ENCODE assay signal across 12 cellular contexts in the genomic region with DNA sequence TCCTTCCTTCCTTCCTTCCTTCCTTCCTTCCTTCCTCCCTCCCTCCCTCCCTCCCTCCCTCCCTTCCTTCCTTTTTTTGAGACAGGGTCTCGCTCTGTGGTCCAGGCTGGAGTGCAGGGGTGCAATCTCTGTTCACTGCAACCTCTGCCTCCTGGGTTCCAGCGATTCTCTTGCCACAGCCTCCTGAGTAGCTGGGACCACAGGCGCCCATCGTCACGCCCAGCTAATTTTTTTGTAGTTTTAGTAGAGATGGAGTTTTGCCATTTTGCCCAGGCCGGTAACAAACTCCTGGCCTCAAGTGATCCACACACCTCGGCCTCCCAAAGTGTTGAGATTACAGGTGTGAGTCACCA. TPM values are rescaled to one million over a fixed set of nuclear protein-coding genes. Genes with fewer than 3 reads are reported as not detected.
A peak's percentile ranks its signal among the peaks of the same experiment; 100 is the strongest.
DNase-seq lines count a peak whose midpoint lies in the region; TF ChIP-seq lines count a peak whose summit lies in the region.
"Not testable (repeated sequence)": the region's sequence is repeated elsewhere in the genome, so short reads cannot be mapped to it uniquely, and the experiment has no call there.
"Had no signal": no experiment of that assay in that cellular context is flagged by ENCODE, and none has a peak within 500 bp of the region (broad histone marks: within the 10 kb centered on the region; RNA-seq: fewer than 3 reads in every experiment).

No MANE protein-coding gene starts in this region.

- TF ChIP-seq POLR2A in spleen (IDR thresholded peaks at IDR 0.05) = not testable (repeated sequence)

- peak overlapping the region; percentile 8 for H3K27ac Mint-ChIP-seq in Calu3 (ENCODE audit: unreplicated experiment)
- peak overlapping the region; percentile 10 for H3K27ac Mint-ChIP-seq in type B pancreatic cell

- H3K36me3 ChIP-seq in spleen = not testable (repeated sequence)

- peaks cover 0 to 10% (median 2%) of the 10 kb centered on the region in 6 donors for H3K4me1 ChIP-seq in spleen

- not testable (repeated sequence) for H3K27me3 ChIP-seq in spleen (replicated peaks in 1 of 7)

- CTCF ChIA-PET in Calu3 (lab: Charles Lee) = interaction anchor here (0.7 kb wide), 1 partner anchor 893 kb away, joined by 3 read pairs; no protein-coding TSS in a partner anchor

- TF ChIP-seq CTCF in Calu3 (IDR thresholded peaks at IDR 0.05; ENCODE audit: unreplicated experiment); coronary artery (IDR thresholded peaks at IDR 0.05); spleen (IDR thresholded peaks at IDR 0.05 in 8 of 11, conservative IDR thresholded peaks at IDR 0.05 in 3 of 11); type B pancreatic cell (conservative IDR thresholded peaks at IDR 0.05): not testable (repeated sequence)

- peaks cover 20% of the 10 kb centered on the region for H3K4me1 Mint-ChIP-seq in Calu3 (ENCODE audit: low read depth, unreplicated experiment)
- peaks cover 17% of the 10 kb centered on the region for H3K4me1 Mint-ChIP-seq in type B pancreatic cell (ENCODE audit: unreplicated experiment)

- intact Hi-C loops in Calu3 (cut with micrococcal nuclease; ENCODE audit: unreplicated experiment); spleen (cut with DNase I; ENCODE audit: low total_unique reads): not testable (repeated sequence)

- 76 to 90% (median 85%) methylated on average over 7 of the region's 7 CpGs for WGBS in spleen, 5 donors

- not testable (repeated sequence) for H3K27ac ChIP-seq in coronary artery, spleen

- not testable (repeated sequence) for BruUV-seq in Calu3 (replicated peaks; lab: Mats Ljungman, UMichigan)

- H3K4me3 Mint-ChIP-seq in Calu3 (ENCODE audit: low read depth, unreplicated experiment); type B pancreatic cell: not testable (repeated sequence)

- H3K36me3 Mint-ChIP-seq in Calu3 (ENCODE audit: insufficient read depth, unreplicated experiment); type B pancreatic cell: not testable (repeated sequence)

- H3K27me3 Mint-ChIP-seq in Calu3 (ENCODE audit: unreplicated experiment); type B pancreatic cell: not testable (repeated sequence)

- DNase-seq in Calu3; type B pancreatic cell (ENCODE audit: extremely low spot score, unreplicated experiment): not testable (repeated sequence)
- DNase-seq in activated effector memory CD4-positive, alpha-beta T cell treated with anti-CD3 and anti-CD28 coated beads, Interleukin-2, amount 50 U/mL, for 16 hours = peak; percentile 4
- DNase-seq in coronary artery (ENCODE audit: low spot score) = peak; percentile 3
- DNase-seq in islet precursor cell = peak; percentile 12
- peak; percentile 30 for DNase-seq in mesenteric fat pad (ENCODE audit: low spot score)
- peak; percentile 8 for DNase-seq in spleen

- H3K4me3 ChIP-seq in coronary artery, spleen: not testable (repeated sequence)

- H3K9me3 Mint-ChIP-seq in Calu3 (ENCODE audit: low read depth, unreplicated experiment); type B pancreatic cell: not testable (repeated sequence)

- not testable (repeated sequence) for H3K9me3 ChIP-seq in spleen

RNA-seq across cellular contexts. Expression of gene SMIM38, which starts 50.9 kb away (rescaled TPM):
- 0.33 TPM in 1 of 2 replicates, not detected in the other for total RNA-seq in Calu3 (2022)
- total RNA-seq in mesenteric fat pad = 0.29 TPM
- 1 to 10 TPM in 4 of 7 donors, under 1 TPM in 3; 0.44 to 2.0 (median 1.1) TPM for total RNA-seq in spleen
- under 1 TPM; 0.02 to 0.29 (median 0.05) TPM for polyA plus RNA-seq in spleen
- 0.52 and 5.3 TPM in 2 replicates for total RNA-seq in type B pancreatic cell (ENCODE audit: low replicate concordance)
- total RNA-seq: CD8-positive, alpha-beta T cell; Daoy; G401; H4 had no signal
- polyA plus RNA-seq: GM23338 had no signal
